In the genomic region with DNA sequence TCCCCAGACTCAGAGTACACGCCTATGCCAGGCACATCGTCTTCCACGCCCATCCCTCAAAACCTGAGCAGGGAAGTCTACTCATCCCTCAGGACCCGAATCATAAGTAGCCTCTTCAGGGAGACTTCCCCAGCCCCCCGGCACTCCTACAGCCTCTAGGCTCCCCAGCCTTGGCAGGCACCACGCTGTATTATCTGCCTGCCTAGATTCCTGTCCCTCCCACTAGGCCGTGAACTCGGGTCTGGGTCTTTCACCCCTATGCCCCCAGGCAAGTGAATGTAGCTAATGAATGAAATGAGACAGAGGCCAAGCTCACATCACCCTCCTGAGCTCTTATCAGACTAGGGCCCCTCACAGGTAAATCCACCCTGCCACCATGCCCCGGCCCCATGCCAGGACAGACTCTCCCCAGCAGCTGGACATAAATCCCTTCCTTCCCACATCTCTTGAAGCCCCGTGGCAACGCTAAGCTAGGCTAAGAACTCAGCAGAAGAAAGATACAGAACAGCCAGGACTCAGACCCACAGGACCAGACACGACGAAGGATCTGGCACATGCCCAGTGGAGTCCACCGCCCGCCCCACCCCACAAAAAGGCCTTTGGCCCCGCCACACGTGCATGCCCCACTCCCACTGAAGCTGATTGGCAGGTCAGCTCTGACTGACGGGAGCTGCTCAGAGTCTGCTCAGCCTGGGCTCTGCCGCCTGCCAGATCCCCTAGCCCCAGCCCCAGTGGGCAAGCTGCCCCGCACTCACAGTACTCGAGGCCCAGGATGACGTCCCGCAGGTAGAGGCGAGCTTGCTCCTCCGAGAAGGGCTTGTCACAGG, we compare ENCODE assay signal across 21 cellular contexts. TPM values are rescaled to one million over a fixed set of nuclear protein-coding genes. Genes with fewer than 3 reads are reported as not detected.
DNase-seq lines count a peak whose midpoint lies in the region; ATAC-seq, FAIRE-seq and TF ChIP-seq lines count a peak whose summit lies in the region.
"Had no signal": no experiment of that assay in that cellular context is flagged by ENCODE, and none has a peak within 500 bp of the region (broad histone marks: within the 10 kb centered on the region; RNA-seq: fewer than 3 reads in every experiment).

No MANE protein-coding gene starts in this region.

- H3K4me3 Mint-ChIP-seq in type B pancreatic cell: no peak overlapping the region

- FAIRE-seq in HTR-8/SVneo (lab: Jason Lieb, UNC): no peak
- FAIRE-seq: endometrium, frontal cortex, G401.6, K562 had no signal

- no peaks in the 10 kb centered on the region for H3K36me3 Mint-ChIP-seq in type B pancreatic cell

- H3K27ac ChIP-seq in ectodermal cell (ENCODE audit: insufficient read depth, low read depth, low read length, poor library complexity, severe bottlenecking) (peak overlapping the region; percentile 68), mesodermal cell (ENCODE audit: low read depth, low read length, severe bottlenecking) (peak overlapping the region; percentile 18)
- H3K27ac ChIP-seq: PC-9, prostate gland, thyroid gland, VCaP had no signal

- no peaks in the 10 kb centered on the region for H3K27me3 ChIP-seq in ectodermal cell (ENCODE audit: control insufficient read depth, insufficient read depth, low read length, poor library complexity, severe bottlenecking)
- H3K27me3 ChIP-seq: breast epithelium, thyroid gland had no signal

- H3K4me1 Mint-ChIP-seq in type B pancreatic cell (ENCODE audit: unreplicated experiment): peaks cover 11% of the 10 kb centered on the region

- intact Hi-C loops in Right ventricle myocardium superior (cut with DNase I) (no loop called here), cardiac septum (cut with DNase I) (no loop called here)

- peaks cover 12% of the 10 kb centered on the region for H3K4me1 ChIP-seq in ectodermal cell (ENCODE audit: control insufficient read depth, insufficient read depth, low read length)
- no peaks in the 10 kb centered on the region for H3K4me1 ChIP-seq in mesodermal cell (ENCODE audit: control insufficient read depth, insufficient read depth, low read length, poor library complexity, severe bottlenecking)
- H3K4me1 ChIP-seq: breast epithelium, prostate gland had no signal

- H3K4me3 ChIP-seq in ectodermal cell (ENCODE audit: insufficient read depth, low read depth, low read length) (no peak overlapping the region), mesodermal cell (ENCODE audit: extremely low read depth, insufficient read depth, low read length, poor library complexity, severe bottlenecking) (no peak overlapping the region)
- H3K4me3 ChIP-seq: breast epithelium, K562, PC-9, prostate gland, thyroid gland had no signal

- no peak for TF ChIP-seq CTCF in type B pancreatic cell (conservative IDR thresholded peaks at IDR 0.05)

- H3K27me3 Mint-ChIP-seq in type B pancreatic cell: no peaks in the 10 kb centered on the region

- ATAC-seq in Right ventricle myocardium superior (ENCODE audit: poor library complexity): peak; percentile 51
- ATAC-seq: K562 had no signal

- no peaks in the 10 kb centered on the region for H3K36me3 ChIP-seq in ectodermal cell (ENCODE audit: control insufficient read depth, insufficient read depth, low read length)
- H3K36me3 ChIP-seq in mesodermal cell (ENCODE audit: control insufficient read depth, insufficient read depth, low read length): peaks cover 8% of the 10 kb centered on the region
- H3K36me3 ChIP-seq: breast epithelium, prostate gland had no signal

- no peaks in the 10 kb centered on the region for H3K9me3 Mint-ChIP-seq in type B pancreatic cell

- no peak for DNase-seq in Right ventricle myocardium superior
- DNase-seq in cardiac septum (ENCODE audit: low spot score): no peak
- no peak for DNase-seq in type B pancreatic cell (ENCODE audit: extremely low spot score, unreplicated experiment)
- no peak for DNase-seq in HTR-8/SVneo (ENCODE audit: insufficient read length, low spot score)
- DNase-seq in NCI-H774 (lab: John Stamatoyannopoulos, UW): no peak
- DNase-seq in activated naive CD4-positive, alpha-beta T cell treated with Interleukin-2 at 50 U/mL for 16 hours: no peak
- DNase-seq: activated gamma-delta T cell, NCI-H1105 treated with DMSO at 0.1 percent for 48 hours, PC-9, SW 1271, thyroid gland had no signal

- 80 to 82% methylated on average over 25 of the region's 25 CpGs for WGBS in ectodermal cell, 2 experiments
- WGBS in mesodermal cell (ENCODE audit: insufficient coverage in 2 of 2), 2 experiments: 86 to 89% methylated on average over 22 to 23 of the region's 25 CpGs

- peak overlapping the region; percentile 24 for H3K27ac Mint-ChIP-seq in type B pancreatic cell

- H3K9me3 ChIP-seq in ectodermal cell (ENCODE audit: control insufficient read depth, low read length) (no peaks in the 10 kb centered on the region), mesodermal cell (ENCODE audit: control insufficient read depth, low read length) (no peaks in the 10 kb centered on the region)
- H3K9me3 ChIP-seq: breast epithelium, prostate gland, thyroid gland had no signal

RNA-seq across cellular contexts. Expression of a gene that starts 13.0 kb away (rescaled TPM):
- total RNA-seq in Right ventricle myocardium superior (4.0 TPM), cardiac septum (5.2 TPM), type B pancreatic cell (ENCODE audit: low replicate concordance) (0.83 and 2.7 TPM in 2 replicates)
- polyA plus RNA-seq in ectodermal cell (2013, experiment 1 of 4): 5.0 TPM
- polyA plus RNA-seq in ectodermal cell (2013, experiment 2 of 4): 4.6 TPM
- 4.5 TPM for polyA plus RNA-seq in ectodermal cell (2013, experiment 3 of 4)
- 4.5 TPM for polyA plus RNA-seq in ectodermal cell (2013, experiment 4 of 4)
- 3.3 TPM for polyA plus RNA-seq in mesodermal cell (2013, experiment 1 of 2)
- polyA plus RNA-seq in mesodermal cell (2013, experiment 2 of 2): 2.5 TPM

RNA-seq across cellular contexts. Expression of a gene that starts 33.8 kb away (rescaled TPM):
- total RNA-seq in Right ventricle myocardium superior: 13.8 TPM
- 32.8 TPM for total RNA-seq in cardiac septum
- 86.9 TPM for polyA plus RNA-seq in ectodermal cell (2013, experiment 1 of 4)
- polyA plus RNA-seq in ectodermal cell (2013, experiment 2 of 4): 95.5 TPM
- 71.6 TPM for polyA plus RNA-seq in ectodermal cell (2013, experiment 3 of 4)
- 66.5 TPM for polyA plus RNA-seq in ectodermal cell (2013, experiment 4 of 4)
- polyA plus RNA-seq in mesodermal cell (2013, experiment 1 of 2): 47.0 TPM
- polyA plus RNA-seq in mesodermal cell (2013, experiment 2 of 2): 44.5 TPM
- total RNA-seq in type B pancreatic cell (ENCODE audit: low replicate concordance): 54.9 and 58.2 TPM in 2 replicates

RNA-seq across cellular contexts. Expression of a gene that starts 36.5 kb away (rescaled TPM):
- 0.08 TPM for total RNA-seq in Right ventricle myocardium superior
- 5.1 TPM for total RNA-seq in cardiac septum
- not detected for polyA plus RNA-seq in ectodermal cell (2013, experiment 1 of 4)
- not detected for polyA plus RNA-seq in ectodermal cell (2013, experiment 2 of 4)
- polyA plus RNA-seq in ectodermal cell (2013, experiment 3 of 4): not detected
- not detected for polyA plus RNA-seq in ectodermal cell (2013, experiment 4 of 4)
- polyA plus RNA-seq in mesodermal cell (2013, experiment 1 of 2): 0.15 TPM
- 0.20 TPM for polyA plus RNA-seq in mesodermal cell (2013, experiment 2 of 2)
- total RNA-seq in type B pancreatic cell (ENCODE audit: low replicate concordance): 0.36 TPM in 1 of 2 replicates, not detected in the other
- total RNA-seq: activated CD8-positive, alpha-beta memory T cell treated with anti-CD3 and anti-CD28 coated beads for 36 hours; frontal cortex; PC-9 had no signal
